ENCODE assay signal across 11 cellular contexts in genomic region chr3:99846472-99846871, GRCh38. TPM values are rescaled to one million over a fixed set of nuclear protein-coding genes. Genes with fewer than 3 reads are reported as not detected.
DNase-seq lines count a peak whose midpoint lies in the region; ATAC-seq and TF ChIP-seq lines count a peak whose summit lies in the region.
"Had no signal": no experiment of that assay in that cellular context is flagged by ENCODE, and none has a peak within 500 bp of the region (broad histone marks: within the 10 kb centered on the region; RNA-seq: fewer than 3 reads in every experiment).

No MANE protein-coding gene starts in this region.

- no peak overlapping the region for H2BK15ac ChIP-seq in neuronal stem cell (ENCODE audit: low read length)

- no peaks in the 10 kb centered on the region for H3K79me1 ChIP-seq in neuronal stem cell (ENCODE audit: low read depth, low read length)

- WGBS in neuronal stem cell (ENCODE audit: extremely low coverage in 2 of 2, insufficient read length in 2 of 2, insufficient replicate concordance in 1 of 2), 2 donors: no CpG with 5 or more reads among the region's 3 CpGs

- no peak overlapping the region for H2AK5ac ChIP-seq in neuronal stem cell (ENCODE audit: low read depth, low read length)

- no peaks in the 10 kb centered on the region for H3K9me3 ChIP-seq in muscle layer of colon (ENCODE audit: low read length)
- H3K9me3 ChIP-seq in neuronal stem cell (replicated peaks in 1 of 2; ENCODE audit: control insufficient read depth in 2 of 2, insufficient read depth in 1 of 2, low read depth in 1 of 2, low read length in 2 of 2): peaks cover 0 to 18% of the 10 kb centered on the region in 2 donors

- no peak overlapping the region for H2BK120ac ChIP-seq in neuronal stem cell (ENCODE audit: low read depth, low read length)

- TF ChIP-seq CTCF in epithelial cell of esophagus (IDR thresholded peaks at IDR 0.05; ENCODE audit: insufficient read depth, low read depth, low read length, missing control alignments): no peak

- ATAC-seq in GM18502 (IDR thresholded peaks at IDR 0.05; ENCODE audit: poor library complexity, unreplicated experiment): no peak
- ATAC-seq: activated T-helper 17 cell treated with anti-CD3 and anti-CD28 coated beads, Interleukin-2, amount 50 U/mL, for 72 hours had no signal

- H4K8ac ChIP-seq in neuronal stem cell (ENCODE audit: low read depth, low read length): no peak overlapping the region

- H3K27me3 ChIP-seq in muscle layer of colon (ENCODE audit: control insufficient read depth in 1 of 2, insufficient read depth in 2 of 2, low read length in 2 of 2): no peaks in the 10 kb centered on the region
- no peaks in the 10 kb centered on the region for H3K27me3 ChIP-seq in neuronal stem cell (ENCODE audit: control insufficient read depth in 3 of 3, insufficient read depth in 3 of 3, low read depth in 1 of 3, low read length in 3 of 3)

- H3K14ac ChIP-seq in neuronal stem cell (ENCODE audit: low read length): no peak overlapping the region

- H2BK12ac ChIP-seq in neuronal stem cell (ENCODE audit: low read length): no peak overlapping the region

- no peak overlapping the region for H3K4me2 ChIP-seq in neuronal stem cell (ENCODE audit: insufficient read depth, low read length, poor library complexity, severe bottlenecking)

- no peak overlapping the region for H2AFZ ChIP-seq in neuronal stem cell (ENCODE audit: low read length)

- H3K18ac ChIP-seq in neuronal stem cell (ENCODE audit: low read length): no peak overlapping the region

- H3K23ac ChIP-seq in neuronal stem cell (ENCODE audit: low read depth, low read length, poor library complexity): no peak overlapping the region

- H3K27ac ChIP-seq in muscle layer of colon (ENCODE audit: low read depth, low read length): peak overlapping the region; percentile 73
- no peak overlapping the region for H3K27ac ChIP-seq in neuronal stem cell (replicated peaks; ENCODE audit: low read length)

- H4K91ac ChIP-seq in neuronal stem cell (ENCODE audit: low read depth, low read length, poor library complexity): no peak overlapping the region

- H3K9ac ChIP-seq in muscle layer of colon (ENCODE audit: low read length) (no peak overlapping the region), neuronal stem cell (ENCODE audit: low read depth, low read length, poor library complexity) (no peak overlapping the region)

- H3K4ac ChIP-seq in neuronal stem cell (ENCODE audit: low read length): no peak overlapping the region

- H3K36me3 ChIP-seq in muscle layer of colon (ENCODE audit: insufficient read depth, low read length) (peaks cover 6% of the 10 kb centered on the region), neuronal stem cell (replicated peaks in 1 of 2; ENCODE audit: control insufficient read depth in 2 of 2, insufficient read depth in 2 of 2, low read length in 2 of 2) (peaks cover 0 to 27% of the 10 kb centered on the region in 2 donors)

- no peak overlapping the region for H2BK5ac ChIP-seq in neuronal stem cell (ENCODE audit: low read length)

- peaks cover 69% of the 10 kb centered on the region for H3K4me1 ChIP-seq in muscle layer of colon (ENCODE audit: insufficient read depth, low read length)
- peaks cover 4% of the 10 kb centered on the region in 2 donors for H3K4me1 ChIP-seq in neuronal stem cell (ENCODE audit: control insufficient read depth in 2 of 2, insufficient read depth in 1 of 2, low read depth in 1 of 2, low read length in 2 of 2)

- H3K4me3 ChIP-seq in epithelial cell of esophagus (ENCODE audit: low read length): no peak overlapping the region
- no peak overlapping the region for H3K4me3 ChIP-seq in muscle layer of colon (ENCODE audit: low read depth in 1 of 2, low read length in 2 of 2)
- no peak overlapping the region for H3K4me3 ChIP-seq in neuronal stem cell (ENCODE audit: low read length in 2 of 2)

- DNase-seq in Ammon's horn (ENCODE audit: low spot score) (peak; percentile 66), NCI-H2196 (lab: John Stamatoyannopoulos, UW; ENCODE audit: unreplicated experiment) (peak; percentile 55), epithelial cell of esophagus (ENCODE audit: low read depth) (peak; percentile 19), dedifferentiated amniotic fluid mesenchymal stem cell (ENCODE audit: extremely low spot score) (no peak), cerebellar cortex (ENCODE audit: low spot score) (no peak), neuronal stem cell (ENCODE audit: low spot score) (no peak)
- DNase-seq: CD4-positive, alpha-beta T cell; MM.1S had no signal

RNA-seq across cellular contexts. Expression of gene CMSS1, which starts 28.8 kb away (rescaled TPM):
- polyA plus RNA-seq in neuronal stem cell (2013, experiment 1 of 2): 96.3 TPM
- polyA plus RNA-seq in neuronal stem cell (2013, experiment 2 of 2): 93.1 TPM

Comparison
In these comparisons a context has a peak if more than half of its experiments do, and no peak if none do; other contexts are left out.
1. DNase-seq: peak in Ammon's horn (single experiment), NCI-H2196 (single experiment) and epithelial cell of esophagus (single experiment); none in dedifferentiated amniotic fluid mesenchymal stem cell (single experiment), cerebellar cortex (single experiment) and neuronal stem cell (single experiment).